16 cellular contexts compared by ENCODE assay signal in genomic region chr6:137864812-137865508, GRCh38. TPM values are rescaled to one million over a fixed set of nuclear protein-coding genes. Genes with fewer than 3 reads are reported as not detected.
DNase-seq lines count a peak whose midpoint lies in the region; ATAC-seq, FAIRE-seq and TF ChIP-seq lines count a peak whose summit lies in the region.
"Had no signal": no experiment of that assay in that cellular context is flagged by ENCODE, and none has a peak within 500 bp of the region (broad histone marks: within the 10 kb centered on the region; RNA-seq: fewer than 3 reads in every experiment).

No MANE protein-coding gene starts in this region.

- no peaks in the 10 kb centered on the region for H3K27me3 ChIP-seq in BLaER1
- no peaks in the 10 kb centered on the region; the same call in 1 of the 2 replicates for H3K27me3 ChIP-seq in H9 (ENCODE audit: insufficient read depth, low read length)
- H3K27me3 ChIP-seq in GM12878 (replicated peaks in 1 of 2; ENCODE audit: control insufficient read depth in 2 of 2, insufficient read depth in 2 of 2, low read length in 1 of 2) = no peaks in the 10 kb centered on the region
- H3K27me3 ChIP-seq: ovary had no signal

- CTCF ChIA-PET in GM12878 (lab: Yijun Ruan, JAX) = interaction anchor here (0.6 to 24.0 kb wide), 12 partner anchors 14 to 161 kb away, joined by 3 to 712 read pairs (median 6); no protein-coding TSS in a partner anchor

- no peaks in the 10 kb centered on the region for H3K79me1 ChIP-seq in H9 (ENCODE audit: insufficient read depth, low read depth, low read length, poor library complexity, severe bottlenecking)

- H3K14ac ChIP-seq in H9 (ENCODE audit: insufficient read depth, low read length) = no peak overlapping the region

- intact Hi-C loops in GM12878 (cut with micrococcal nuclease; ENCODE audit: unreplicated experiment) = loop anchor here (5.0 kb wide), 2 partner anchors 203 to 242 kb away; partner anchors contain the start of gene PERP

- no peak overlapping the region for H2AK5ac ChIP-seq in H9 (ENCODE audit: insufficient read length, low read length)

- H4K20me1 ChIP-seq in BLaER1 (peaks cover 56% of the 10 kb centered on the region), H9 (ENCODE audit: control insufficient read depth, insufficient read depth, insufficient read length) (no peaks in the 10 kb centered on the region), GM12878 (ENCODE audit: control insufficient read depth, insufficient read depth) (no peaks in the 10 kb centered on the region)

- H3K23me2 ChIP-seq in H9 (ENCODE audit: insufficient read length, low read depth, low read length, poor library complexity, severe bottlenecking) = peaks cover 15% of the 10 kb centered on the region

- H3K4ac ChIP-seq in H9 (ENCODE audit: low read depth, low read length) = no peak overlapping the region

- SMC1A ChIA-PET in GM12878 (lab: Charles Lee; ENCODE audit: uncharacterized antibody, unreplicated experiment) = interaction anchor here (0.8 to 30.6 kb wide), 10 partner anchors 10 to 160 kb away, joined by 3 to 1237 read pairs (median 14); no protein-coding TSS in a partner anchor

- no peak for TF ChIP-seq EP300 in GM12878 (IDR thresholded peaks at IDR 0.05; ENCODE audit: borderline replicate concordance in 1 of 2, control insufficient read depth in 1 of 2, low read depth in 2 of 2, low read length in 2 of 2)

- H3K9ac ChIP-seq in BLaER1 (no peak overlapping the region), H9 (ENCODE audit: extremely low read depth, insufficient read length, low read length) (no peak overlapping the region), GM12878 (ENCODE audit: control insufficient read depth, insufficient read depth, low read length) (no peak overlapping the region; the same call in 1 of the 2 replicates)

- H4K91ac ChIP-seq in H9 (ENCODE audit: insufficient read length, low read depth, low read length) = no peak overlapping the region

- H3K56ac ChIP-seq in H9 (ENCODE audit: insufficient read length, low read depth, low read length) = no peak overlapping the region

- peaks cover 23% of the 10 kb centered on the region for H3K27me3 Mint-ChIP-seq in H9 (ENCODE audit: low read depth)
- H3K27me3 Mint-ChIP-seq in naive B cell = no peaks in the 10 kb centered on the region
- H3K27me3 Mint-ChIP-seq in glutamatergic neuron (ENCODE audit: unreplicated experiment) = peaks cover 5% of the 10 kb centered on the region
- H3K27me3 Mint-ChIP-seq: activated CD8-positive, alpha-beta memory T cell treated with anti-CD3 and anti-CD28 coated beads, Interleukin-2, amount 10 ng/mL, durations not matched to agents 7 days and 5 days; T-cell had no signal

- no CpG with 5 or more reads among the region's 4 CpGs for WGBS in H9 (ENCODE audit: extremely low coverage, insufficient read length, low lambda C conversion rate)
- WGBS in GM12878 (ENCODE audit: insufficient coverage, insufficient replicate concordance, low lambda C conversion rate, missing lambda C conversion rate) = 84% methylated on average over 4 of the region's 4 CpGs

- H2BK12ac ChIP-seq in H9 (ENCODE audit: insufficient read length, low read depth, low read length) = no peak overlapping the region

- no peak overlapping the region for H4K8ac ChIP-seq in H9 (replicated peaks; ENCODE audit: insufficient read length, low read depth, low read length)

- H3K27ac ChIP-seq in BLaER1 (no peak overlapping the region), H9 (ENCODE audit: insufficient read length, low read depth, low read length) (no peak overlapping the region), GM12878 (ENCODE audit: control insufficient read depth, insufficient read depth) (no peak overlapping the region)
- H3K27ac ChIP-seq: ovary had no signal

- TF ChIP-seq POLR2A in GM12878 (IDR thresholded peaks at IDR 0.05; ENCODE audit: low read depth, low read length) = no peak

- H3K4me1 ChIP-seq in BLaER1 (peaks cover 44% of the 10 kb centered on the region), H9 (ENCODE audit: insufficient read depth, low read length) (peaks cover 7% of the 10 kb centered on the region; the same call in 1 of the 2 replicates), GM12878 (ENCODE audit: control insufficient read depth, insufficient read depth, low read length) (peaks cover 5% of the 10 kb centered on the region; the same call in 1 of the 2 replicates)

- H4K5ac ChIP-seq in H9 (ENCODE audit: insufficient read length, low read depth, low read length) = no peak overlapping the region

- H3K9me3 ChIP-seq in BLaER1 = no peaks in the 10 kb centered on the region
- no peaks in the 10 kb centered on the region for H3K9me3 ChIP-seq in H9 (ENCODE audit: control insufficient read depth, low read depth, low read length)
- no peaks in the 10 kb centered on the region for H3K9me3 ChIP-seq in GM12878 (replicated peaks; ENCODE audit: control insufficient read depth, insufficient read depth, low read length)
- H3K9me3 ChIP-seq: ovary had no signal

- BruUV-seq in GM12878 (replicated peaks; lab: Mats Ljungman, UMichigan) = no TSS peak

- in situ Hi-C loops in GM12878 (cut with MboI) = loop anchor here (5.0 kb wide), 3 partner anchors 63 to 158 kb away; no protein-coding TSS in a partner anchor

- H3K36me3 Mint-ChIP-seq in H9 (ENCODE audit: insufficient read depth in 1 of 3, low read depth in 3 of 3) (peaks cover 0 to 3% (median 2%) of the 10 kb centered on the region in 3 experiments; a peak in 1 of 7 replicates), naive B cell (peaks cover 0 to 5% of the 10 kb centered on the region in 2 donors), glutamatergic neuron (ENCODE audit: unreplicated experiment) (no peaks in the 10 kb centered on the region)

- H3T11ph ChIP-seq in H9 (ENCODE audit: low read length) = no peak overlapping the region

- H2BK5ac ChIP-seq in H9 (ENCODE audit: insufficient read length, low read length) = no peak overlapping the region

- TF ChIP-seq RAD21 in GM12878 (IDR thresholded peaks at IDR 0.05; ENCODE audit: insufficient read depth, low read depth, low read length) = no peak

- H3K27ac Mint-ChIP-seq in H9 = no peak overlapping the region
- peak overlapping the region; percentile 36 to 100 (median 99) for H3K27ac Mint-ChIP-seq in naive B cell
- no peak overlapping the region for H3K27ac Mint-ChIP-seq in glutamatergic neuron (ENCODE audit: unreplicated experiment)
- H3K27ac Mint-ChIP-seq: T-cell had no signal

- H3K4me1 Mint-ChIP-seq in H9 (peaks cover 49 to 56% of the 10 kb centered on the region in 2 experiments), naive B cell (peaks cover 24 to 40% (median 30%) of the 10 kb centered on the region in 3 donors), glutamatergic neuron (ENCODE audit: low read depth, unreplicated experiment) (peaks cover 8% of the 10 kb centered on the region)

- H3K36me3 ChIP-seq in BLaER1 (peaks cover 58% of the 10 kb centered on the region), GM12878 (ENCODE audit: control insufficient read depth in 2 of 2, insufficient read depth in 2 of 2, low read length in 1 of 2) (0 out of 4 replicates have a peak, but pooled peaks cover 0 to 8% of the 10 kb centered on the region in 2 experiments)
- H3K36me3 ChIP-seq: ovary had no signal

- ATAC-seq in GM12878 (no peak), naive B cell (ENCODE audit: low read depth in 2 of 2) (no peak), GM21619 (IDR thresholded peaks at IDR 0.05; ENCODE audit: unreplicated experiment) (no peak)
- ATAC-seq: activated CD8-positive, alpha-beta memory T cell treated with anti-CD3 and anti-CD28 coated beads, Interleukin-2, amount 10 ng/mL, durations not matched to agents 7 days and 5 days; left lobe of liver; T-cell had no signal

- H3K18ac ChIP-seq in H9 (ENCODE audit: insufficient read length, low read depth, low read length) = no peak overlapping the region

- DNase-seq in H9 = peak; percentile 31
- DNase-seq in GM12878 (ENCODE audit: low read depth, low spot score) = no peak
- DNase-seq in naive B cell = no peak
- DNase-seq in glutamatergic neuron = no peak
- no peak for DNase-seq in AML-193 (lab: John Stamatoyannopoulos, UW)
- DNase-seq in activated CD4-positive, alpha-beta T cell treated with anti-CD3 and anti-CD28 coated beads, Interleukin-2, amount 50 U/mL, for 1 hour = no peak
- DNase-seq: activated CD8-positive, alpha-beta memory T cell treated with anti-CD3 and anti-CD28 coated beads, Interleukin-2, amount 10 ng/mL, durations not matched to agents 7 days and 5 days; anterior cingulate cortex; EL; NCI-H2081 treated with DMSO at 0.1 percent for 48 hours; ovary; stimulated activated CD4-positive, alpha-beta T cell treated with anti-CD3 and anti-CD28 coated beads, Interleukin-15, amount 100 ng/mL, for 24 hours; T-cell had no signal

- H3K79me2 ChIP-seq in H9 (ENCODE audit: insufficient read depth, low read length) (peaks cover 2% of the 10 kb centered on the region; the same call in 1 of the 2 replicates), GM12878 (ENCODE audit: control insufficient read depth, insufficient read depth, low read length) (peaks cover 40% of the 10 kb centered on the region)

- RAD21 ChIA-PET in GM12878 (lab: Charles Lee; ENCODE audit: unreplicated experiment) = interaction anchor here (1.0 to 20.6 kb wide), 9 partner anchors 28 to 159 kb away, joined by 3 to 774 read pairs (median 6); no protein-coding TSS in a partner anchor

- peak overlapping the region; percentile 93 for H3K4me2 ChIP-seq in BLaER1
- no peak overlapping the region for H3K4me2 ChIP-seq in H9 (ENCODE audit: insufficient read depth, insufficient read length, low read length)
- peak overlapping the region; percentile 96 for H3K4me2 ChIP-seq in GM12878 (ENCODE audit: control insufficient read depth, insufficient read depth)

- H3K4me3 ChIP-seq in BLaER1 (peak overlapping the region; percentile 96; the same call in 1 of the 2 replicates), GM12878 (0 out of 2 replicates have a peak overlapping the region, but pooled peaks have one; percentile 69)
- H3K4me3 ChIP-seq: ovary had no signal

- H2AFZ ChIP-seq in H9 (ENCODE audit: low read length) = no peak overlapping the region
- no peak overlapping the region for H2AFZ ChIP-seq in GM12878 (ENCODE audit: control insufficient read depth, low read depth, low read length)

- H2BK20ac ChIP-seq in H9 (ENCODE audit: low read depth, low read length, poor library complexity, severe bottlenecking) = no peak overlapping the region

- H3K4me3 Mint-ChIP-seq in H9 = peak overlapping the region in 1 of 2 experiments; percentile 80; a peak in 2 of 5 replicates
- H3K4me3 Mint-ChIP-seq in naive B cell = peak overlapping the region in 7 of 8 donors; percentile 22 to 96 (median 90)
- H3K4me3 Mint-ChIP-seq in glutamatergic neuron (ENCODE audit: unreplicated experiment) = no peak overlapping the region

- POLR2A ChIA-PET in GM12878 (lab: Charles Lee) = interaction anchor here (0.7 to 3.8 kb wide), 11 partner anchors 28 to 80 kb away, joined by 3 to 17 read pairs (median 4); no protein-coding TSS in a partner anchor

- no peak for FAIRE-seq in GM12878 (lab: Jason Lieb, UNC)

- no peak overlapping the region for H2BK120ac ChIP-seq in H9 (ENCODE audit: low read depth, low read length, poor library complexity, severe bottlenecking)

- H2BK15ac ChIP-seq in H9 (ENCODE audit: low read depth, low read length) = no peak overlapping the region

- peak; percentile 41; the same call in 2 of the 3 replicates for TF ChIP-seq CTCF in H9 (conservative IDR thresholded peaks at IDR 0.05)
- TF ChIP-seq CTCF in GM12878 (IDR thresholded peaks at IDR 0.05 in 2 of 3, conservative IDR thresholded peaks at IDR 0.05 in 1 of 3; ENCODE audit: control insufficient read depth in 2 of 3, extremely low read depth in 1 of 3, insufficient read depth in 1 of 3, low read depth in 3 of 3, low read length in 3 of 3) = no peak
- no peak for TF ChIP-seq CTCF in glutamatergic neuron (IDR thresholded peaks at IDR 0.05; ENCODE audit: partially characterized antibody, unreplicated experiment)

- no peak overlapping the region for H3K23ac ChIP-seq in H9 (ENCODE audit: insufficient read length, low read depth, low read length)

- no peaks in the 10 kb centered on the region; a peak in 1 of 5 replicates for H3K9me3 Mint-ChIP-seq in H9
- H3K9me3 Mint-ChIP-seq in naive B cell = no peaks in the 10 kb centered on the region
- no peaks in the 10 kb centered on the region for H3K9me3 Mint-ChIP-seq in glutamatergic neuron (ENCODE audit: unreplicated experiment)
- H3K9me3 Mint-ChIP-seq: T-cell had no signal

RNA-seq across cellular contexts. Expression of gene TNFAIP3, which starts 2.1 kb away (rescaled TPM):
- 3.7 and 5.6 TPM in 2 replicates for total RNA-seq in H9 (2021)
- 258 and 260 TPM in 2 replicates for total RNA-seq in GM12878 (2013; cell fraction: nucleolus; rRNA removed)
- total RNA-seq in GM12878 (2014; rRNA removed) = 84.0 and 96.8 TPM in 2 replicates
- 81.4 and 82.4 TPM in 2 replicates for total RNA-seq in GM12878 (2014; rRNA removed; fragmentation: Illumina TruSeq; extraction: Trizol)
- total RNA-seq in GM12878 (2021) = 220 and 229 TPM in 2 replicates
- polyA plus RNA-seq in GM12878 (2011; ENCODE audit: low read depth) = 59.4 TPM
- 308 and 350 TPM in 2 replicates for polyA plus RNA-seq in GM12878 (2011; rRNA removed)
- polyA plus RNA-seq in GM12878 (2011; cell fraction: cytosol; rRNA removed) = 204 and 210 TPM in 2 replicates
- polyA plus RNA-seq in GM12878 (2011; cell fraction: nucleus; rRNA removed) = 565 and 695 TPM in 2 replicates
- 64.6 and 107 TPM in 2 replicates for polyA plus RNA-seq in GM12878 (2012)
- 149 and 171 TPM in 2 replicates for polyA plus RNA-seq in GM12878 (2014; fragmentation: Illumina TruSeq; extraction: Trizol)
- 10 to 100 TPM; 18.0 to 31.5 TPM for polyA plus RNA-seq in GM12878 (2014; fragmentation: Nextera tagmentation; extraction: Ambion mirVana)
- 138 and 149 TPM in 2 replicates for polyA plus RNA-seq in GM12878 (2014; rRNA removed)
- 100 to 1,000 TPM; 126 to 128 TPM for polyA plus RNA-seq in GM12878 (2016; fragmentation: Nextera tagmentation; extraction: Ambion mirVana)
- polyA minus RNA-seq in GM12878 (2011; rRNA and poly(A)+ RNA removed) = 268 and 281 TPM in 2 replicates
- polyA minus RNA-seq in GM12878 (2011; cell fraction: cytosol; rRNA and poly(A)+ RNA removed) = 95.9 and 104 TPM in 2 replicates
- polyA minus RNA-seq in GM12878 (2011; cell fraction: nucleus; rRNA and poly(A)+ RNA removed) = 243 and 270 TPM in 2 replicates
- polyA plus RNA-seq in naive B cell (ENCODE audit: low read depth in 6 of 6) = 10 to 100 TPM in 5 of 6 donors, 1 to 10 TPM in 1; 4.0 to 48.4 (median 33.8) TPM
- total RNA-seq in glutamatergic neuron (ENCODE audit: unreplicated experiment) = 2.2 TPM

Comparison
In these comparisons a context has a peak if more than half of its experiments do, and no peak if none do; other contexts are left out.
1. H3K27ac Mint-ChIP-seq: peak in naive B cell (6 of 6); none in H9 (0 of 3) and glutamatergic neuron (single experiment).
2. RNA of gene TNFAIP3, which starts 2.1 kb away (total RNA-seq): 81.4 to 260 TPM in GM12878; 3.7 to 5.6 TPM in H9 and 2.2 TPM in glutamatergic neuron (single experiment); every median in the first group is over 10 times any median in the second.